In the genomic region with DNA sequence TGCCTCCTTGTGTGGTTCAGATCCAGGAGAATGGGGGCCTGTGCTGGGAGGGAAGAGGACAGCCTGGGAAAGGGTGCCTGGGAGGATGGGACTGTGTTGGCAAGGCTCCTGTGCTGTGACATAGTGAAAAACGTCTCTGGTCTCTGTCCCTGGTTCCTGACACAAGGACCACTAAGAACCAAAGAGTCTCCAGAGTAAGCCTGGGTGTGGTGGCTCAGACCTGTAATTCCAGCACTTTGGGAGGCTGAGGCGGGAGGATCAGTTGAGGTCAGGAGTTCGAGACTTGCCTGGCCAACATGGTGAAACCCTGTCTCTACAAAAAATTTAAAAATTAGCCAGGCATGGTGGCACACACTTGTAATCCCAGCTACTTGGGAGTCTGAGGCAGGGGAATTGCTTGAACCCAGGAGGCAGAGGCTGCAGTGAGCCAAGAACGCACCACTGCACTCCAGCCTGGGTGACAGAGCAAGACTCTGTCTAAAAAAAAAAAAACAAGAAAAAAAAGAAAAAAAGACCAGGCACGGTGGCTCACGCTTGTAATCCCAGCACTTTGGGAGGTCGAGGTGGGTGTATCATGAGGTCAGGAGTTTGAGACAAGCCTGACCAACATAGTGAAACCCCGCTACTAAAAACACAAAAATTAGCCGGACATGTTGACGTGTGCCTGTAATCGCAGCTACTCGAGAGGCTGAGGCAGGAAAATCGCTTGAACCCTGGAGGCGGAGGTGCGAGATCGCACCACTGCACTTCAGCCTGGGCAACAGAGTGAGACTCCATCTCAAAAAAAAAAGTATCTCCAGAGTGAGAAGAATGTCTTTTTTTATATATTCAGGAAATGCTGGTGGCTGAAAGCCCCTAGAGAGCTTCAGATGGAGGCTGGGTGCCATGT, we compare ENCODE assay signal across 9 cellular contexts. TPM values are rescaled to one million over a fixed set of nuclear protein-coding genes. Genes with fewer than 3 reads are reported as not detected.
DNase-seq lines count a peak whose midpoint lies in the region; ATAC-seq, FAIRE-seq and TF ChIP-seq lines count a peak whose summit lies in the region.
"Not testable (repeated sequence)": the region's sequence is repeated elsewhere in the genome, so short reads cannot be mapped to it uniquely, and the experiment has no call there.
"Had no signal": no experiment of that assay in that cellular context is flagged by ENCODE, and none has a peak within 500 bp of the region (broad histone marks: within the 10 kb centered on the region; RNA-seq: fewer than 3 reads in every experiment).

No MANE protein-coding gene starts in this region.

- H3K4me2 ChIP-seq in BLaER1 = peak overlapping the region; percentile 90
- not testable (repeated sequence) for H3K4me2 ChIP-seq in mesenchymal stem cell (ENCODE audit: low read length, poor library complexity, severe bottlenecking)

- FAIRE-seq in GM19239 (lab: Jason Lieb, UNC) = peak; percentile 70

- not testable (repeated sequence) for H3K14ac ChIP-seq in mesenchymal stem cell (ENCODE audit: low read length in 2 of 2)

- not testable (repeated sequence) for H3K27me3 Mint-ChIP-seq in activated CD4-positive, alpha-beta T cell treated with anti-CD3 and anti-CD28 coated beads, Interleukin-2, amount 10 ng/mL, durations not matched to agents 7 days and 5 days; activated naive CD8-positive, alpha-beta T cell treated with anti-CD3 and anti-CD28 coated beads, Interleukin-2, amount 50 U/mL, for 24 hours

- H2BK15ac ChIP-seq in mesenchymal stem cell (ENCODE audit: low read depth, poor library complexity, severe bottlenecking) = peak overlapping the region; percentile 33

- TF ChIP-seq POLR2A in esophagus squamous epithelium (IDR thresholded peaks at IDR 0.05) = not testable (repeated sequence)

- H3K36me3 Mint-ChIP-seq in activated CD4-positive, alpha-beta T cell treated with anti-CD3 and anti-CD28 coated beads, Interleukin-2, amount 10 ng/mL, durations not matched to agents 7 days and 5 days (ENCODE audit: low read depth) = peaks cover 14% of the 10 kb centered on the region
- H3K36me3 Mint-ChIP-seq in activated naive CD8-positive, alpha-beta T cell treated with anti-CD3 and anti-CD28 coated beads, Interleukin-2, amount 50 U/mL, for 24 hours (ENCODE audit: low read depth) = peaks cover 19% of the 10 kb centered on the region

- DNase-seq in GM19239 (ENCODE audit: insufficient read length, low spot score); activated CD4-positive, alpha-beta T cell treated with anti-CD3 and anti-CD28 coated beads, Interleukin-2, amount 10 ng/mL, durations not matched to agents 7 days and 5 days; activated naive CD8-positive, alpha-beta T cell treated with anti-CD3 and anti-CD28 coated beads, Interleukin-2, amount 50 U/mL, for 24 hours; esophagus squamous epithelium (lab: John Stamatoyannopoulos, UW); mesenchymal stem cell: not testable (repeated sequence)
- peak; percentile 43 for DNase-seq in posterior vena cava (ENCODE audit: low spot score)

- not testable (repeated sequence) for ATAC-seq in activated naive CD8-positive, alpha-beta T cell treated with anti-CD3 and anti-CD28 coated beads, Interleukin-2, amount 50 U/mL, for 24 hours

- H3K4me1 Mint-ChIP-seq in activated CD4-positive, alpha-beta T cell treated with anti-CD3 and anti-CD28 coated beads, Interleukin-2, amount 10 ng/mL, durations not matched to agents 7 days and 5 days = peaks cover 40% of the 10 kb centered on the region
- peaks cover 49% of the 10 kb centered on the region for H3K4me1 Mint-ChIP-seq in activated naive CD8-positive, alpha-beta T cell treated with anti-CD3 and anti-CD28 coated beads, Interleukin-2, amount 50 U/mL, for 24 hours

- H3K4ac ChIP-seq in mesenchymal stem cell (ENCODE audit: low read depth in 1 of 2, low read length in 2 of 2) = not testable (repeated sequence)

- H3K4me1 ChIP-seq in BLaER1 (peaks cover 45% of the 10 kb centered on the region), esophagus squamous epithelium (peaks cover 10 to 44% (median 19%) of the 10 kb centered on the region in 3 donors), mesenchymal stem cell (ENCODE audit: control insufficient read depth, insufficient read depth, low read depth, low read length) (peaks cover 12% of the 10 kb centered on the region)

- not testable (repeated sequence) for H3K4me3 Mint-ChIP-seq in activated CD4-positive, alpha-beta T cell treated with anti-CD3 and anti-CD28 coated beads, Interleukin-2, amount 10 ng/mL, durations not matched to agents 7 days and 5 days
- peak overlapping the region; percentile 98 for H3K4me3 Mint-ChIP-seq in activated naive CD8-positive, alpha-beta T cell treated with anti-CD3 and anti-CD28 coated beads, Interleukin-2, amount 50 U/mL, for 24 hours

- not testable (repeated sequence) for H3K9me3 Mint-ChIP-seq in activated CD4-positive, alpha-beta T cell treated with anti-CD3 and anti-CD28 coated beads, Interleukin-2, amount 10 ng/mL, durations not matched to agents 7 days and 5 days; activated naive CD8-positive, alpha-beta T cell treated with anti-CD3 and anti-CD28 coated beads, Interleukin-2, amount 50 U/mL, for 24 hours

- H3K27ac ChIP-seq in BLaER1 = peak overlapping the region; percentile 99
- H3K27ac ChIP-seq in esophagus squamous epithelium = peak overlapping the region; percentile 81 to 95 (median 84)
- not testable (repeated sequence) for H3K27ac ChIP-seq in mesenchymal stem cell (ENCODE audit: low read length, poor library complexity, severe bottlenecking)
- H3K27ac ChIP-seq in temporal lobe (ENCODE audit: low read depth, low read length) = peak overlapping the region; percentile 89

- POLR2A ChIA-PET in activated CD4-positive, alpha-beta T cell treated with anti-CD3 and anti-CD28 coated beads, Interleukin-2, amount 10 ng/mL, durations not matched to agents 7 days and 5 days (lab: Charles Lee) = not testable (repeated sequence)

- H3K9me3 ChIP-seq in BLaER1; esophagus squamous epithelium; mesenchymal stem cell (ENCODE audit: control insufficient read depth, low read length): not testable (repeated sequence)

- H3K79me1 ChIP-seq in mesenchymal stem cell (replicated peaks; ENCODE audit: low read length, poor library complexity, severe bottlenecking) = not testable (repeated sequence)

- not testable (repeated sequence) for TF ChIP-seq CTCF in esophagus squamous epithelium (IDR thresholded peaks at IDR 0.05)

- not testable (repeated sequence) for H3K23ac ChIP-seq in mesenchymal stem cell (ENCODE audit: low read length in 2 of 2)

- not testable (repeated sequence) for H3K27me3 ChIP-seq in BLaER1; esophagus squamous epithelium; mesenchymal stem cell (ENCODE audit: control insufficient read depth in 1 of 2, insufficient read depth in 1 of 2, low read length in 2 of 2)

- H3K9ac ChIP-seq in BLaER1 = peak overlapping the region; percentile 96
- H3K9ac ChIP-seq in mesenchymal stem cell (ENCODE audit: low read length) = not testable (repeated sequence)

- CTCF ChIA-PET in activated CD4-positive, alpha-beta T cell treated with anti-CD3 and anti-CD28 coated beads, Interleukin-2, amount 10 ng/mL, durations not matched to agents 7 days and 5 days (lab: Charles Lee) = interaction anchor here (0.7 to 6.4 kb wide), 4 partner anchors 14 to 36 kb away, joined by 3 to 37 read pairs (median 20); partner anchors contain the start of gene RPS14

- H3K36me3 ChIP-seq in BLaER1 = peaks cover 13% of the 10 kb centered on the region
- H3K36me3 ChIP-seq in esophagus squamous epithelium; mesenchymal stem cell (ENCODE audit: control insufficient read depth in 1 of 2, insufficient read depth in 2 of 2, low read depth in 1 of 2, low read length in 2 of 2): not testable (repeated sequence)

- peaks cover 23% of the 10 kb centered on the region for H4K20me1 ChIP-seq in BLaER1

- peak overlapping the region; percentile 40 for H2AK5ac ChIP-seq in mesenchymal stem cell (ENCODE audit: low read length, severe bottlenecking)

- not testable (repeated sequence) for H2AFZ ChIP-seq in mesenchymal stem cell (ENCODE audit: low read depth, low read length)

- intact Hi-C loops in esophagus squamous epithelium (cut with DNase I); posterior vena cava (cut with DNase I): not testable (repeated sequence)

- H2BK120ac ChIP-seq in mesenchymal stem cell (ENCODE audit: low read depth, low read length) = not testable (repeated sequence)

- WGBS in esophagus squamous epithelium, 2 donors = 85 to 91% methylated on average over 15 to 16 of the region's 16 CpGs
- WGBS in mesenchymal stem cell = 95% methylated on average over 16 of the region's 16 CpGs

- H2BK5ac ChIP-seq in mesenchymal stem cell (ENCODE audit: low read depth, low read length, poor library complexity, severe bottlenecking) = not testable (repeated sequence)

- not testable (repeated sequence) for H4K91ac ChIP-seq in mesenchymal stem cell (ENCODE audit: low read length)

- H3K4me3 ChIP-seq in BLaER1 = peak overlapping the region; percentile 88; the same call in 1 of the 2 replicates
- H3K4me3 ChIP-seq in esophagus squamous epithelium; mesenchymal stem cell (ENCODE audit: insufficient read depth in 1 of 2, low read depth in 1 of 2, low read length in 2 of 2): not testable (repeated sequence)

- H3K18ac ChIP-seq in mesenchymal stem cell (ENCODE audit: low read depth in 1 of 2, low read length in 2 of 2) = not testable (repeated sequence)

- not testable (repeated sequence) for H4K8ac ChIP-seq in mesenchymal stem cell (ENCODE audit: low read length)

- peak overlapping the region; percentile 99 for H3K27ac Mint-ChIP-seq in activated CD4-positive, alpha-beta T cell treated with anti-CD3 and anti-CD28 coated beads, Interleukin-2, amount 10 ng/mL, durations not matched to agents 7 days and 5 days
- H3K27ac Mint-ChIP-seq in activated naive CD8-positive, alpha-beta T cell treated with anti-CD3 and anti-CD28 coated beads, Interleukin-2, amount 50 U/mL, for 24 hours = peak overlapping the region; percentile 99

- H2BK12ac ChIP-seq in mesenchymal stem cell (ENCODE audit: low read length in 2 of 2) = not testable (repeated sequence)

RNA-seq across cellular contexts. Expression of gene CD74, which starts 1.4 kb away (rescaled TPM):
- total RNA-seq in activated CD4-positive, alpha-beta T cell treated with anti-CD3 and anti-CD28 coated beads, Interleukin-2, amount 10 ng/mL, durations not matched to agents 7 days and 5 days = 100 to 1,000 TPM; 462 to 507 TPM
- total RNA-seq in esophagus squamous epithelium = 1,000 to 10,000 TPM in 1 of 4 donors, 100 to 1,000 TPM in 2, 10 to 100 TPM in 1; 91.0 to 1,037 (median 261) TPM
- 0.43 TPM for polyA plus RNA-seq in mesenchymal stem cell (2013, experiment 1 of 2)
- 0.36 TPM for polyA plus RNA-seq in mesenchymal stem cell (2013, experiment 2 of 2)
- total RNA-seq in posterior vena cava = 100 to 1,000 TPM; 279 to 566 TPM
- total RNA-seq in temporal lobe = 2.5 TPM
- total RNA-seq: MCF 10A had no signal

RNA-seq across cellular contexts. Expression of gene RPS14, which starts 35.4 kb away (rescaled TPM):
- total RNA-seq in activated CD4-positive, alpha-beta T cell treated with anti-CD3 and anti-CD28 coated beads, Interleukin-2, amount 10 ng/mL, durations not matched to agents 7 days and 5 days = 1,000 to 10,000 TPM; 2,151 to 2,478 TPM
- 1,000 to 10,000 TPM; 1,098 to 4,026 (median 2,484) TPM for total RNA-seq in esophagus squamous epithelium
- 3,588 TPM for polyA plus RNA-seq in mesenchymal stem cell (2013, experiment 1 of 2)
- 3,623 TPM for polyA plus RNA-seq in mesenchymal stem cell (2013, experiment 2 of 2)
- total RNA-seq in posterior vena cava = 1,000 to 10,000 TPM; 1,337 to 1,411 TPM
- 1,676 TPM for total RNA-seq in temporal lobe

RNA-seq across cellular contexts. Expression of gene TCOF1, which starts 56.6 kb away (rescaled TPM):
- total RNA-seq in activated CD4-positive, alpha-beta T cell treated with anti-CD3 and anti-CD28 coated beads, Interleukin-2, amount 10 ng/mL, durations not matched to agents 7 days and 5 days = 10 to 100 TPM; 69.6 to 72.2 TPM
- total RNA-seq in esophagus squamous epithelium = 10 to 100 TPM; 18.2 to 41.4 (median 24.8) TPM
- 14.3 TPM for polyA plus RNA-seq in mesenchymal stem cell (2013, experiment 1 of 2)
- 13.1 TPM for polyA plus RNA-seq in mesenchymal stem cell (2013, experiment 2 of 2)
- total RNA-seq in posterior vena cava = 10 to 100 TPM; 19.2 to 24.4 TPM
- total RNA-seq in temporal lobe = 11.3 TPM

Comparison
In these comparisons a context has a peak if more than half of its experiments do, and no peak if none do; other contexts are left out.
1. RNA of gene CD74, which starts 1.4 kb away (total RNA-seq): 279 to 566 TPM in posterior vena cava, 462 to 507 TPM in activated CD4-positive, alpha-beta T cell treated with anti-CD3 and anti-CD28 coated beads, Interleukin-2, amount 10 ng/mL, durations not matched to agents 7 days and 5 days and 91.0 to 1,037 TPM in esophagus squamous epithelium; 2.5 TPM in temporal lobe (single experiment); every median in the first group is over 10 times any median in the second.